Comparison of ENCODE assay signal across 8 cellular contexts in genomic region chr3:150545419-150546225, GRCh38. TPM values are rescaled to one million over a fixed set of nuclear protein-coding genes. Genes with fewer than 3 reads are reported as not detected.
A peak's percentile ranks its signal among the peaks of the same experiment; 100 is the strongest.
DNase-seq lines count a peak whose midpoint lies in the region; ATAC-seq and TF ChIP-seq lines count a peak whose summit lies in the region.

No MANE protein-coding gene starts in this region.

- intact Hi-C loops in esophagus muscularis mucosa (cut with DNase I) (loop anchor here (2.0 to 5.0 kb wide), 2 partner anchors 57 to 135 kb away; partner anchors contain the start of gene SELENOT), natural killer cell (cut with micrococcal nuclease) (loop anchor here (1.0 kb wide), 4 partner anchors 58 to 217 kb away; partner anchors contain the start of genes ERICH6, SELENOT and TSC22D2)

- TF ChIP-seq EP300 in esophagus muscularis mucosa (IDR thresholded peaks at IDR 0.05) (no peak), suprapubic skin (IDR thresholded peaks at IDR 0.05) (no peak)

- H3K27ac Mint-ChIP-seq in natural killer cell: peak overlapping the region; percentile 97

- TF ChIP-seq POLR2A in esophagus muscularis mucosa (IDR thresholded peaks at IDR 0.05; ENCODE audit: low read depth): no peak
- no peak for TF ChIP-seq POLR2A in suprapubic skin (IDR thresholded peaks at IDR 0.05)

- H3K9me3 ChIP-seq in esophagus muscularis mucosa: no peaks in the 10 kb centered on the region
- no peaks in the 10 kb centered on the region for H3K9me3 ChIP-seq in suprapubic skin

- H3K36me3 ChIP-seq in esophagus muscularis mucosa (peaks cover 0 to 25% (median 18%) of the 10 kb centered on the region in 4 donors), suprapubic skin (peaks cover 16% of the 10 kb centered on the region)

- WGBS in esophagus muscularis mucosa: 0% methylated on average over 14 of the region's 54 CpGs
- WGBS in suprapubic skin: 0% methylated on average over 11 of the region's 54 CpGs

- peak; percentile 18 for TF ChIP-seq CTCF in C4-2B (conservative IDR thresholded peaks at IDR 0.05)
- peak; percentile 8 for TF ChIP-seq CTCF in GM20000 (IDR thresholded peaks at IDR 0.05; ENCODE audit: extremely low read depth, missing control alignments)
- no peak for TF ChIP-seq CTCF in esophagus muscularis mucosa (IDR thresholded peaks at IDR 0.05)
- TF ChIP-seq CTCF in natural killer cell (IDR thresholded peaks at IDR 0.05): no peak
- TF ChIP-seq CTCF in suprapubic skin (IDR thresholded peaks at IDR 0.05): no peak

- peak overlapping the region; percentile 96 for H3K4me3 Mint-ChIP-seq in natural killer cell

- H3K4me1 ChIP-seq in esophagus muscularis mucosa (peaks cover 19 to 51% (median 41%) of the 10 kb centered on the region in 4 donors), suprapubic skin (peaks cover 46% of the 10 kb centered on the region)

- H3K36me3 Mint-ChIP-seq in natural killer cell: no peaks in the 10 kb centered on the region

- DNase-seq in GM20000 (ENCODE audit: low spot score) (peak; percentile 7), M059J (ENCODE audit: low read depth) (peak; percentile 41), esophagus muscularis mucosa (ENCODE audit: extremely low spot score) (peak; percentile 93), natural killer cell (no peak), suprapubic skin (ENCODE audit: low spot score in 2 of 2) (peak in 1 of 2 donors; percentile 86)
- peak in 2 of 3 experiments; percentile 5 to 15 for DNase-seq in activated CD8-positive, alpha-beta memory T cell treated with anti-CD3 and anti-CD28 coated beads for 48 hours (ENCODE audit: low read depth in 2 of 3, low spot score in 2 of 3)

- no peaks in the 10 kb centered on the region for H3K27me3 ChIP-seq in esophagus muscularis mucosa
- no peaks in the 10 kb centered on the region for H3K27me3 ChIP-seq in suprapubic skin

- peak overlapping the region; percentile 72 to 95 (median 91) for H3K4me3 ChIP-seq in esophagus muscularis mucosa
- H3K4me3 ChIP-seq in suprapubic skin: peak overlapping the region; percentile 82

- H3K27me3 Mint-ChIP-seq in natural killer cell (ENCODE audit: low read depth in 2 of 2): no peaks in the 10 kb centered on the region

- H3K9me3 Mint-ChIP-seq in natural killer cell: no peaks in the 10 kb centered on the region

- H3K27ac ChIP-seq in C4-2B (peak overlapping the region; percentile 96), esophagus muscularis mucosa (replicated peaks in 1 of 4) (peak overlapping the region; percentile 97 to 100 (median 98)), suprapubic skin (peak overlapping the region; percentile 97)

- ATAC-seq in natural killer cell (peak in 1 of 3 donors; percentile 4), GM19452 (IDR thresholded peaks at IDR 0.05; ENCODE audit: unreplicated experiment) (no peak)

- H3K4me1 Mint-ChIP-seq in natural killer cell: peaks cover 60 to 69% of the 10 kb centered on the region in 2 donors

RNA-seq across cellular contexts. Expression of gene SERP1, which starts 0.7 kb away (rescaled TPM):
- total RNA-seq in M059J (2014; rRNA removed; shearing (Covaris generic)): 278 and 294 TPM in 2 replicates
- total RNA-seq in esophagus muscularis mucosa (100 to 1,000 TPM; 117 to 177 (median 144) TPM), natural killer cell (100 to 1,000 TPM in 1 of 3 donors, 10 to 100 TPM in 2; 91.1 to 106 (median 94.9) TPM), suprapubic skin (100 to 1,000 TPM in 3 of 4 donors, 10 to 100 TPM in 1; 84.2 to 149 (median 120) TPM)

RNA-seq across cellular contexts. Expression of gene EIF2A, which starts 1.0 kb away (rescaled TPM):
- 227 and 268 TPM in 2 replicates for total RNA-seq in M059J (2014; rRNA removed; shearing (Covaris generic))
- 100 to 1,000 TPM; 113 to 176 (median 154) TPM for total RNA-seq in esophagus muscularis mucosa
- total RNA-seq in natural killer cell: 100 to 1,000 TPM; 102 to 124 (median 108) TPM
- 100 to 1,000 TPM; 149 to 222 (median 194) TPM for total RNA-seq in suprapubic skin

RNA-seq across cellular contexts. Expression of gene SELENOT, which starts 57.5 kb away (rescaled TPM):
- total RNA-seq in M059J (2014; rRNA removed; shearing (Covaris generic)): 243 and 244 TPM in 2 replicates
- total RNA-seq in esophagus muscularis mucosa: 100 to 1,000 TPM in 1 of 4 donors, 10 to 100 TPM in 3; 34.5 to 124 (median 67.5) TPM
- 100 to 1,000 TPM; 121 to 142 (median 133) TPM for total RNA-seq in natural killer cell
- 10 to 100 TPM; 49.2 to 97.2 (median 75.3) TPM for total RNA-seq in suprapubic skin

Comparison
In these comparisons a context has a peak if more than half of its experiments do, and no peak if none do; other contexts are left out.
1. CTCF ChIP-seq: peak in C4-2B (single experiment) and GM20000 (single experiment); none in esophagus muscularis mucosa (0 of 3), natural killer cell (single experiment) and suprapubic skin (0 of 2).
2. Peak in every context shown above with its lines, with median percentiles within 50 percentile points of each other: H3K27ac ChIP-seq.